In the genomic region with DNA sequence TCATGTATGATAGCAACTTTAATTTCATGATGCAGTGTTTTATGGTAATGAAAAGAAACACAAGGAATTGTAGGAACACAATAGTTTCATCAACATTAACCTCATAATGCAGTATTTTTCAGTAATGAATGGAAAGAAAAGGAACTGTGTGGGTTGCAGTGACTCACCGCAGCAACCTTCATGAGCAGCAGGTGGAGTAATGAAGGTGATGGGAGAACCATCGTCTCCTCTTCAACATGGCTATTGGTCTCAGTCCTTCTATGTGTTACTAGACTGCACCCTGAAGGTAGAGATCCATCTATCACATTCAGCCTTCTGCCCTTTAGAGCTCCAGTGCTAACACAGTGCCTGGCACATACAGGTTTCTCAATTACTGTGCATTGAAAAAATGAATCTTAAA, we compare ENCODE assay signal across 19 cellular contexts. TPM values are rescaled to one million over a fixed set of nuclear protein-coding genes. Genes with fewer than 3 reads are reported as not detected.
A peak's percentile ranks its signal among the peaks of the same experiment; 100 is the strongest.
DNase-seq lines count a peak whose midpoint lies in the region; ATAC-seq and TF ChIP-seq lines count a peak whose summit lies in the region.
"Had no signal": no experiment of that assay in that cellular context is flagged by ENCODE, and none has a peak within 500 bp of the region (broad histone marks: within the 10 kb centered on the region; RNA-seq: fewer than 3 reads in every experiment).

No MANE protein-coding gene starts in this region.

- no peak overlapping the region for H3K4me3 Mint-ChIP-seq in activated naive CD4-positive, alpha-beta T cell treated with anti-CD3 and anti-CD28 coated beads for 36 hours

- intact Hi-C loops in activated naive CD4-positive, alpha-beta T cell treated with anti-CD3 and anti-CD28 coated beads for 36 hours (cut with micrococcal nuclease) = no loop called here

- peaks cover 9% of the 10 kb centered on the region for H3K27me3 Mint-ChIP-seq in activated naive CD4-positive, alpha-beta T cell treated with anti-CD3 and anti-CD28 coated beads for 36 hours (ENCODE audit: low read depth)

- H3K4me1 ChIP-seq in foreskin keratinocyte = no peaks in the 10 kb centered on the region

- CTCF ChIA-PET in activated naive CD4-positive, alpha-beta T cell treated with anti-CD3 and anti-CD28 coated beads for 36 hours (lab: Charles Lee) = interaction anchor here (0.5 to 2.3 kb wide), 2 partner anchors 8 to 66 kb away, joined by 4 to 6 read pairs; no protein-coding TSS in a partner anchor

- no peaks in the 10 kb centered on the region for H3K4me1 Mint-ChIP-seq in activated naive CD4-positive, alpha-beta T cell treated with anti-CD3 and anti-CD28 coated beads for 36 hours (ENCODE audit: low read depth)

- DNase-seq in activated naive CD4-positive, alpha-beta T cell treated with anti-CD3 and anti-CD28 coated beads for 36 hours = peak; percentile 5
- no peak for DNase-seq in activated naive CD4-positive, alpha-beta T cell treated with anti-CD3 and anti-CD28 coated beads, Interleukin-2, amount 50 U/mL, for 16 hours
- DNase-seq in HPDE6-E6E7 (ENCODE audit: extremely low spot score) = peak; percentile 12
- DNase-seq in foreskin keratinocyte = no peak
- DNase-seq in NCI-H1436 treated with DMSO at 0.1 percent for 48 hours (lab: John Stamatoyannopoulos, UW) = no peak
- DNase-seq in DMS79 treated with DMSO at 0.1 percent for 48 hours (lab: John Stamatoyannopoulos, UW) = no peak
- DNase-seq: C1 segment of cervical spinal cord, DMS79, NCI-H1436, NCI-H2081 treated with DMSO at 0.1 percent for 48 hours, NCI-H510A treated with DMSO at 0.1 percent for 48 hours, SHP77, SK-N-SH had no signal

- no peak for ATAC-seq in foreskin keratinocyte
- no peak for ATAC-seq in HG02623 (IDR thresholded peaks at IDR 0.05; ENCODE audit: unreplicated experiment)
- ATAC-seq: GM12878, K562 had no signal

- TF ChIP-seq CTCF in foreskin keratinocyte (conservative IDR thresholded peaks at IDR 0.05) = peak; percentile 2

- no peak overlapping the region for H3K27ac ChIP-seq in foreskin keratinocyte

- no peaks in the 10 kb centered on the region for H3K27me3 ChIP-seq in foreskin keratinocyte

- H3K9me3 Mint-ChIP-seq in activated naive CD4-positive, alpha-beta T cell treated with anti-CD3 and anti-CD28 coated beads for 36 hours = peaks cover 2% of the 10 kb centered on the region

- H3K27ac Mint-ChIP-seq in activated naive CD4-positive, alpha-beta T cell treated with anti-CD3 and anti-CD28 coated beads for 36 hours = no peak overlapping the region

- H3K36me3 Mint-ChIP-seq in activated naive CD4-positive, alpha-beta T cell treated with anti-CD3 and anti-CD28 coated beads for 36 hours (ENCODE audit: low read depth) = no peaks in the 10 kb centered on the region

RNA-seq across cellular contexts. Expression of a gene that starts 58.0 kb away (rescaled TPM):
- not detected for total RNA-seq in activated naive CD4-positive, alpha-beta T cell treated with anti-CD3 and anti-CD28 coated beads for 36 hours
- not detected in 2 replicates for total RNA-seq in foreskin keratinocyte
- not detected in 2 replicates for polyA plus RNA-seq in foreskin keratinocyte
- total RNA-seq: A673, G401, GM12878, K562, OCI-LY7 had no signal
- polyA plus RNA-seq: GM12878, K562, SK-N-SH had no signal

Comparison
In these comparisons a context has a peak if more than half of its experiments do, and no peak if none do; other contexts are left out.
1. DNase-seq: peak in activated naive CD4-positive, alpha-beta T cell treated with anti-CD3 and anti-CD28 coated beads for 36 hours (single experiment) and HPDE6-E6E7 (single experiment); none in activated naive CD4-positive, alpha-beta T cell treated with anti-CD3 and anti-CD28 coated beads, Interleukin-2, amount 50 U/mL, for 16 hours (single experiment), foreskin keratinocyte (0 of 2), NCI-H1436 treated with DMSO at 0.1 percent for 48 hours (single experiment) and DMS79 treated with DMSO at 0.1 percent for 48 hours (single experiment).